In the genomic region with DNA sequence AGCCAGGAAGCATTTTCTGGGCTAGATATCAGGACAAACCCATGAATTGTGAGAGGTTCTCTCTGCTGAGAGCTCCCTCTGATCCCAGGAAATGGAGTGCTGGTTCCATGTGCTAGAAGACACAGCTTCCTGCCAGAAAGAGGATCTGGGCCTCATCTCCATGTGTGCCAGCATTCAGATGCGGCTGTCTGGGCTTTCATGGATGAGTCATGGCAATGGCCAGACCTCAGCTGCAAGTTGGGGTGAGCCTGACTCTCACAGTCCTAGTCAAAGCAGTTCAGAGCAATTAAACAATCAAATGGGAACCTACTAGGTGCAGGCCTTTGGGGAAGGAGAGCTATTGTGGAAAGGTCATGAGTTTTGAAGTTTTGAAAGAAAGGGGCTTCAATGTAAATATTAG, we compare ENCODE assay signal across 8 cellular contexts.
A peak's percentile ranks its signal among the peaks of the same experiment; 100 is the strongest.
DNase-seq lines count a peak whose midpoint lies in the region; TF ChIP-seq lines count a peak whose summit lies in the region.

No MANE protein-coding gene starts in this region.

- no peak for TF ChIP-seq CTCF in RWPE1 (conservative IDR thresholded peaks at IDR 0.05; ENCODE audit: low read depth)

- H3K27me3 ChIP-seq in rectal smooth muscle tissue (ENCODE audit: control insufficient read depth, insufficient read depth, low read length), result no peaks in the 10 kb centered on the region
- no peaks in the 10 kb centered on the region for H3K27me3 ChIP-seq in HAP-1 (ENCODE audit: low read depth)

- CTCF ChIA-PET in RWPE1 (lab: Yijun Ruan, JAX), result interaction anchor here (0.7 to 1.2 kb wide), 2 partner anchors 48 to 56 kb away, joined by 3 read pairs; no protein-coding TSS in a partner anchor

- in situ Hi-C loops in HAP-1 (cut with MboI; ENCODE audit: low sequenced_read_pairs), result no loop called here

- POLR2A ChIA-PET in RWPE1 (lab: Yijun Ruan, JAX; ENCODE audit: low non-redundant PET), result no interaction called here

- H3K9ac ChIP-seq in rectal smooth muscle tissue (ENCODE audit: low read length), result no peak overlapping the region

- DNase-seq in EH (ENCODE audit: low read depth) (peak; percentile 94), RWPE1 (ENCODE audit: low spot score) (no peak), fibroblast of peridontal ligament (ENCODE audit: extremely low read depth) (peak; percentile 87), NCI-H1694 (lab: John Stamatoyannopoulos, UW) (no peak), HAP-1 (ENCODE audit: low spot score in 2 of 2) (no peak), T-helper 2 cell (no peak), NCI-H187 treated with DMSO at 0.1 percent for 48 hours (lab: John Stamatoyannopoulos, UW) (no peak)

- H3K36me3 ChIP-seq in rectal smooth muscle tissue (ENCODE audit: control insufficient read depth, insufficient read depth, low read length) (no peaks in the 10 kb centered on the region), HAP-1 (replicated peaks) (no peaks in the 10 kb centered on the region)

- 0 out of 2 replicates have a peak, but pooled peaks cover 2% of the 10 kb centered on the region for H3K9me3 ChIP-seq in HAP-1

- H3K27ac ChIP-seq in RWPE1 (peak overlapping the region; percentile 50), rectal smooth muscle tissue (ENCODE audit: low read depth, low read length) (peak overlapping the region; percentile 65)

- H3K4me3 ChIP-seq in rectal smooth muscle tissue (ENCODE audit: low read length) (no peak overlapping the region), HAP-1 (no peak overlapping the region)

- H3K4me1 ChIP-seq in rectal smooth muscle tissue (ENCODE audit: control insufficient read depth, insufficient read depth, low read length) (peaks cover 17% of the 10 kb centered on the region), HAP-1 (no peaks in the 10 kb centered on the region)

Comparison
In these comparisons a context has a peak if more than half of its experiments do, and no peak if none do; other contexts are left out.
1. DNase-seq: peak in EH (single experiment) and fibroblast of peridontal ligament (single experiment); none in RWPE1 (single experiment), NCI-H1694 (single experiment), HAP-1 (0 of 2), T-helper 2 cell (0 of 5) and NCI-H187 treated with DMSO at 0.1 percent for 48 hours (single experiment).